1 cellular context compared by ENCODE assay signal in genomic region chr20:63741354-63741675, GRCh38.
TF ChIP-seq lines count a peak whose summit lies in the region.

No MANE protein-coding gene starts in this region.

TF ChIP-seq in HepG2, 621 proteins besides CTCF, POLR2A, EP300 and RAD21 (continues in another document):
- TF ChIP-seq CHD4 (IDR thresholded peaks at IDR 0.05; ENCODE audit: borderline replicate concordance, low read length) = 0 out of 2 replicates have a peak, but pooled peaks have one; percentile 14
- TF ChIP-seq HNRNPL (IDR thresholded peaks at IDR 0.05; ENCODE audit: low read depth, low read length) = no peak
- TF ChIP-seq STAT5B (CRISPR knock-in tag; IDR thresholded peaks at IDR 0.05) = 0 out of 2 replicates have a peak, but pooled peaks have one; percentile 3
- TF ChIP-seq NR2F2 (IDR thresholded peaks at IDR 0.05; ENCODE audit: borderline replicate concordance, low read depth) = 0 out of 2 replicates have a peak, but pooled peaks have one; percentile 22
- TF ChIP-seq ZNF841 (CRISPR knock-in tag; IDR thresholded peaks at IDR 0.05; ENCODE audit: borderline replicate concordance) = no peak
- TF ChIP-seq ATF6 (CRISPR knock-in tag; conservative IDR thresholded peaks at IDR 0.05) = no peak
- peak; percentile 47; the same call in 1 of the 2 replicates for TF ChIP-seq ZNF468 (CRISPR knock-in tag; IDR thresholded peaks at IDR 0.05)
- no peak for TF ChIP-seq HDAC2 (CRISPR knock-in tag; IDR thresholded peaks at IDR 0.05)
- TF ChIP-seq CREB3 (CRISPR knock-in tag; IDR thresholded peaks at IDR 0.05) = no peak; the same call in 1 of the 2 replicates
- no peak for TF ChIP-seq FLYWCH1 (CRISPR knock-in tag; IDR thresholded peaks at IDR 0.05)
- no peak for TF ChIP-seq RORA (CRISPR knock-in tag; IDR thresholded peaks at IDR 0.05)
- TF ChIP-seq ZNF614 (CRISPR knock-in tag; IDR thresholded peaks at IDR 0.05; ENCODE audit: borderline replicate concordance) = no peak
- TF ChIP-seq TFAP4 (IDR thresholded peaks at IDR 0.05; ENCODE audit: borderline replicate concordance, low read depth) = no peak
- no peak for TF ChIP-seq RFXANK (CRISPR knock-in tag; IDR thresholded peaks at IDR 0.05)
- TF ChIP-seq CAMTA2 (CRISPR knock-in tag; IDR thresholded peaks at IDR 0.05; ENCODE audit: borderline replicate concordance) = no peak
- peak; percentile 25 for TF ChIP-seq NCOA1 (CRISPR knock-in tag; IDR thresholded peaks at IDR 0.05)
- TF ChIP-seq ZNF414 (CRISPR knock-in tag; IDR thresholded peaks at IDR 0.05) = peak; percentile 13; the same call in 1 of the 2 replicates
- no peak for TF ChIP-seq ZNF878 (CRISPR knock-in tag; IDR thresholded peaks at IDR 0.05)
- no peak for TF ChIP-seq TCF12 (IDR thresholded peaks at IDR 0.05)
- TF ChIP-seq TCF12 (CRISPR knock-in tag; IDR thresholded peaks at IDR 0.05) = no peak
- TF ChIP-seq AFF4 (CRISPR knock-in tag; IDR thresholded peaks at IDR 0.05) = no peak
- no peak for TF ChIP-seq ZNF142 (CRISPR knock-in tag; IDR thresholded peaks at IDR 0.05)
- no peak for TF ChIP-seq ZNF557 (CRISPR knock-in tag; IDR thresholded peaks at IDR 0.05)
- TF ChIP-seq AGO2 (optimal IDR thresholded peaks at IDR 0.05; ENCODE audit: low read depth, low read length) = no peak
- TF ChIP-seq HOXA7 (CRISPR knock-in tag; IDR thresholded peaks at IDR 0.05) = no peak
- no peak for TF ChIP-seq KDM5B (CRISPR knock-in tag; IDR thresholded peaks at IDR 0.05; ENCODE audit: borderline replicate concordance)
- TF ChIP-seq IRF9 (CRISPR knock-in tag; IDR thresholded peaks at IDR 0.05; ENCODE audit: borderline replicate concordance) = no peak
- no peak for TF ChIP-seq BCL3 (CRISPR knock-in tag; IDR thresholded peaks at IDR 0.05)
- no peak for TF ChIP-seq YEATS2 (CRISPR knock-in tag; IDR thresholded peaks at IDR 0.05; ENCODE audit: borderline replicate concordance)
- no peak for TF ChIP-seq GTF2F1 (IDR thresholded peaks at IDR 0.05; ENCODE audit: low read length)
- TF ChIP-seq STAG1 (CRISPR knock-in tag; IDR thresholded peaks at IDR 0.05) = no peak
- no peak for TF ChIP-seq ATF1 (CRISPR knock-in tag; IDR thresholded peaks at IDR 0.05)
- TF ChIP-seq ZNF30 (CRISPR knock-in tag; IDR thresholded peaks at IDR 0.05) = no peak; the same call in 1 of the 2 replicates
- TF ChIP-seq KDM2A (CRISPR knock-in tag; IDR thresholded peaks at IDR 0.05; ENCODE audit: borderline replicate concordance, low read depth) = no peak
- no peak for TF ChIP-seq ZNF256 (CRISPR knock-in tag; conservative IDR thresholded peaks at IDR 0.05)
- no peak for TF ChIP-seq ZNF138 (CRISPR knock-in tag; IDR thresholded peaks at IDR 0.05; ENCODE audit: low read depth)
- TF ChIP-seq ZNF598 (CRISPR knock-in tag; IDR thresholded peaks at IDR 0.05; ENCODE audit: borderline replicate concordance) = no peak
- 0 out of 2 replicates have a peak, but pooled peaks have one; percentile 67 for TF ChIP-seq NFIB (CRISPR knock-in tag; IDR thresholded peaks at IDR 0.05; ENCODE audit: borderline replicate concordance)
- TF ChIP-seq ZNF235 (CRISPR knock-in tag; IDR thresholded peaks at IDR 0.05; ENCODE audit: borderline replicate concordance) = no peak; the same call in 1 of the 2 replicates
- no peak for TF ChIP-seq AGO1 (IDR thresholded peaks at IDR 0.05; ENCODE audit: low read depth, low read length, poor library complexity, severe bottlenecking)
- TF ChIP-seq RFX3 (CRISPR knock-in tag; IDR thresholded peaks at IDR 0.05) = no peak
- peak; percentile 83; the same call in 1 of the 2 replicates for TF ChIP-seq ATF7-NPFF (CRISPR knock-in tag; IDR thresholded peaks at IDR 0.05; ENCODE audit: low read depth)
- no peak; the same call in 1 of the 2 replicates for TF ChIP-seq KLF15 (CRISPR knock-in tag; IDR thresholded peaks at IDR 0.05; ENCODE audit: borderline replicate concordance)
- TF ChIP-seq AKAP8 (CRISPR knock-in tag; IDR thresholded peaks at IDR 0.05) = no peak
- no peak for TF ChIP-seq MLXIP (CRISPR knock-in tag; IDR thresholded peaks at IDR 0.05; ENCODE audit: borderline replicate concordance)
- TF ChIP-seq ZNF337 (CRISPR knock-in tag; IDR thresholded peaks at IDR 0.05; ENCODE audit: borderline replicate concordance, low read depth) = no peak
- no peak for TF ChIP-seq ZNF292 (CRISPR knock-in tag; IDR thresholded peaks at IDR 0.05; ENCODE audit: borderline replicate concordance, low read depth)
